1 cellular context compared by ENCODE assay signal in genomic region chr9:128687453-128687852, GRCh38.
TF ChIP-seq lines count a peak whose summit lies in the region.

No MANE protein-coding gene starts in this region.

TF ChIP-seq in HCT116, 20 proteins besides CTCF, POLR2A, EP300 and RAD21:
- TF ChIP-seq SP1 (IDR thresholded peaks at IDR 0.05; ENCODE audit: low read depth) (no peak), TCF7L2 (IDR thresholded peaks at IDR 0.05; ENCODE audit: borderline replicate concordance, extremely low read depth, insufficient read depth, insufficient read length) (no peak), ZBTB33 (IDR thresholded peaks at IDR 0.05; ENCODE audit: extremely low read depth, insufficient replicate concordance, low read length) (no peak), FOSL1 (IDR thresholded peaks at IDR 0.05; ENCODE audit: low read depth) (no peak), CEBPB (IDR thresholded peaks at IDR 0.05; ENCODE audit: low read depth) (no peak), JUND (IDR thresholded peaks at IDR 0.05) (no peak), YY1 (IDR thresholded peaks at IDR 0.05; ENCODE audit: extremely low read depth, insufficient replicate concordance, low read depth, low read length) (no peak)
